1 cellular context compared by ENCODE assay signal in the genomic region with DNA sequence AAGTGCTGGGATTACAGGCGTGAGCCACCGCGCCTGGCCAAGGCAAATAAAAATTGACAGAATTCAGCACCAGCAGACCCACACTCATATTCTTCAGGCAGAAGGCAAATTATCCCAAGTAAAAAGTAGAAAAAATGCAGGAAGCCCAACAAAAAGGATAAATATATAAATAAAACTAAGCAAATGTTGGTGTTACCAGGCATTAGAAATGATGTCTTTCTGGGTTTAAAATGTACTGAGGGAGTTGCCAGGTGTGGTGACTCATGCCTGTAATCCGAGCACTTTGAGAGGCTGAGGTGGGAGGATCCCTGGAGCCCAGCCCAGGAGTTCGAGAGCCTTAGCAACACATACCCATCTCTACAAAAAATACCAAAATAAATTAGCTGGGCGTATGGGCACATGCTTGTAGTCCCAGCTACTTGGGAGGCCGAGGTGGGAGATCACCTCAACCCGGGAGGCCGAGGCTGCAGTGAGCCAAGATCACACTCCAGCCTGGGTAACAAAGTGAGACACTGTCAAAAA.
TF ChIP-seq lines count a peak whose summit lies in the region.

No MANE protein-coding gene starts in this region.

TF ChIP-seq in HEK293, 187 proteins besides CTCF, POLR2A, EP300 and RAD21 (continued from another document and continues in another):
- TF ChIP-seq, protein P1, sequence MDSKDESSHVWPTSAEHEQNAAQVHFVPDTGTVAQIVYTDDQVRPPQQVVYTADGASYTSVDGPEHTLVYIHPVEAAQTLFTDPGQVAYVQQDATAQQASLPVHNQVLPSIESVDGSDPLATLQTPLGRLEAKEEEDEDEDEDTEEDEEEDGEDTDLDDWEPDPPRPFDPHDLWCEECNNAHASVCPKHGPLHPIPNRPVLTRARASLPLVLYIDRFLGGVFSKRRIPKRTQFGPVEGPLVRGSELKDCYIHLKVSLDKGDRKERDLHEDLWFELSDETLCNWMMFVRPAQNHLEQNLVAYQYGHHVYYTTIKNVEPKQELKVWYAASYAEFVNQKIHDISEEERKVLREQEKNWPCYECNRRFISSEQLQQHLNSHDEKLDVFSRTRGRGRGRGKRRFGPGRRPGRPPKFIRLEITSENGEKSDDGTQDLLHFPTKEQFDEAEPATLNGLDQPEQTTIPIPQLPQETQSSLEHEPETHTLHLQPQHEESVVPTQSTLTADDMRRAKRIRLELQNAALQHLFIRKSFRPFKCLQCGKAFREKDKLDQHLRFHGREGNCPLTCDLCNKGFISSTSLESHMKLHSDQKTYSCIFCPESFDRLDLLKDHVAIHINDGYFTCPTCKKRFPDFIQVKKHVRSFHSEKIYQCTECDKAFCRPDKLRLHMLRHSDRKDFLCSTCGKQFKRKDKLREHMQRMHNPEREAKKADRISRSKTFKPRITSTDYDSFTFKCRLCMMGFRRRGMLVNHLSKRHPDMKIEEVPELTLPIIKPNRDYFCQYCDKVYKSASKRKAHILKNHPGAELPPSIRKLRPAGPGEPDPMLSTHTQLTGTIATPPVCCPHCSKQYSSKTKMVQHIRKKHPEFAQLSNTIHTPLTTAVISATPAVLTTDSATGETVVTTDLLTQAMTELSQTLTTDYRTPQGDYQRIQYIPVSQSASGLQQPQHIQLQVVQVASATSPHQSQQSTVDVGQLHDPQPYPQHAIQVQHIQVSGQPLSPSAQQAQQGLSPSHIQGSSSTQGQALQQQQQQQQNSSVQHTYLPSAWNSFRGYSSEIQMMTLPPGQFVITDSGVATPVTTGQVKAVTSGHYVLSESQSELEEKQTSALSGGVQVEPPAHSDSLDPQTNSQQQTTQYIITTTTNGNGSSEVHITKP (tag by site-specific recombination; IDR thresholded peaks at IDR 0.05) = peak; percentile 47; the same call in 1 of the 2 replicates
- TF ChIP-seq ZNF184 (tag by site-specific recombination; IDR thresholded peaks at IDR 0.05) = peak; percentile 65
- TF ChIP-seq KLF9 (tag by site-specific recombination; IDR thresholded peaks at IDR 0.05; ENCODE audit: low read depth) = peak; percentile 67
- TF ChIP-seq, protein P2, sequence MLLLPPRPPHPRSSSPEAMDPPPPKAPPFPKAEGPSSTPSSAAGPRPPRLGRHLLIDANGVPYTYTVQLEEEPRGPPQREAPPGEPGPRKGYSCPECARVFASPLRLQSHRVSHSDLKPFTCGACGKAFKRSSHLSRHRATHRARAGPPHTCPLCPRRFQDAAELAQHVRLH (tag by site-specific recombination; IDR thresholded peaks at IDR 0.05) = peak; percentile 40; the same call in 1 of the 2 replicates
- peak; percentile 64 for TF ChIP-seq ZBTB17 (tag by site-specific recombination; IDR thresholded peaks at IDR 0.05)
- TF ChIP-seq, protein P3, sequence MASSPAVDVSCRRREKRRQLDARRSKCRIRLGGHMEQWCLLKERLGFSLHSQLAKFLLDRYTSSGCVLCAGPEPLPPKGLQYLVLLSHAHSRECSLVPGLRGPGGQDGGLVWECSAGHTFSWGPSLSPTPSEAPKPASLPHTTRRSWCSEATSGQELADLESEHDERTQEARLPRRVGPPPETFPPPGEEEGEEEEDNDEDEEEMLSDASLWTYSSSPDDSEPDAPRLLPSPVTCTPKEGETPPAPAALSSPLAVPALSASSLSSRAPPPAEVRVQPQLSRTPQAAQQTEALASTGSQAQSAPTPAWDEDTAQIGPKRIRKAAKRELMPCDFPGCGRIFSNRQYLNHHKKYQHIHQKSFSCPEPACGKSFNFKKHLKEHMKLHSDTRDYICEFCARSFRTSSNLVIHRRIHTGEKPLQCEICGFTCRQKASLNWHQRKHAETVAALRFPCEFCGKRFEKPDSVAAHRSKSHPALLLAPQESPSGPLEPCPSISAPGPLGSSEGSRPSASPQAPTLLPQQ (tag by site-specific recombination; IDR thresholded peaks at IDR 0.05) = 0 out of 2 replicates have a peak, but pooled peaks have one; percentile 33
- TF ChIP-seq, protein P4, sequence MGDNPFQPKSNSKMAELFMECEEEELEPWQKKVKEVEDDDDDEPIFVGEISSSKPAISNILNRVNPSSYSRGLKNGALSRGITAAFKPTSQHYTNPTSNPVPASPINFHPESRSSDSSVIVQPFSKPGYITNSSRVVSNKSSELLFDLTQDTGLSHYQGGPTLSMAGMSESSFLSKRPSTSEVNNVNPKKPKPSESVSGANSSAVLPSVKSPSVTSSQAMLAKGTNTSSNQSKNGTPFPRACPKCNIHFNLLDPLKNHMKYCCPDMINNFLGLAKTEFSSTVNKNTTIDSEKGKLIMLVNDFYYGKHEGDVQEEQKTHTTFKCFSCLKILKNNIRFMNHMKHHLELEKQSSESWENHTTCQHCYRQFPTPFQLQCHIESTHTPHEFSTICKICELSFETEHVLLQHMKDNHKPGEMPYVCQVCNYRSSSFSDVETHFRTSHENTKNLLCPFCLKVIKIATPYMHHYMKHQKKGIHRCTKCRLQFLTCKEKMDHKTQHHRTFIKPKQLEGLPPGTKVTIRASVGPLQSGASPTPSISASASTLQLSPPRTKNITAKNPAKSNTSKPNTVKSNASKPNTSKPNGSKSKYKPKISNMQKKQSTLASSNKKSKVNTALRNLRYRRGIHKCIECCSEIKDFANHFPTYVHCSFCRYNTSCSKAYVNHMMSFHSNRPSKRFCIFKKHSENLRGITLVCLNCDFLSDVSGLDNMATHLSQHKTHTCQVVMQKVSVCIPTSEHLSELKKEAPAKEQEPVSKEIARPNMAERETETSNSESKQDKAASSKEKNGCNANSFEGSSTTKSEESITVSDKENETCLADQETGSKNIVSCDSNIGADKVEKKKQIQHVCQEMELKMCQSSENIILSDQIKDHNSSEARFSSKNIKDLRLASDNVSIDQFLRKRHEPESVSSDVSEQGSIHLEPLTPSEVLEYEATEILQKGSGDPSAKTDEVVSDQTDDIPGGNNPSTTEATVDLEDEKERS (tag by site-specific recombination; IDR thresholded peaks at IDR 0.05) = peak; percentile 13; the same call in 1 of the 2 replicates
- TF ChIP-seq ZXDB (tag by site-specific recombination; IDR thresholded peaks at IDR 0.05) = peak; percentile 38; the same call in 1 of the 2 replicates
- peak; percentile 73 for TF ChIP-seq ZNF366 (tag by site-specific recombination; conservative IDR thresholded peaks at IDR 0.05)
- no peak for TF ChIP-seq HOXC10 (CRISPR knock-in tag; IDR thresholded peaks at IDR 0.05)
- peak; percentile 52; the same call in 1 of the 2 replicates for TF ChIP-seq ZNF664 (tag by site-specific recombination; IDR thresholded peaks at IDR 0.05)
- TF ChIP-seq, protein P5, sequence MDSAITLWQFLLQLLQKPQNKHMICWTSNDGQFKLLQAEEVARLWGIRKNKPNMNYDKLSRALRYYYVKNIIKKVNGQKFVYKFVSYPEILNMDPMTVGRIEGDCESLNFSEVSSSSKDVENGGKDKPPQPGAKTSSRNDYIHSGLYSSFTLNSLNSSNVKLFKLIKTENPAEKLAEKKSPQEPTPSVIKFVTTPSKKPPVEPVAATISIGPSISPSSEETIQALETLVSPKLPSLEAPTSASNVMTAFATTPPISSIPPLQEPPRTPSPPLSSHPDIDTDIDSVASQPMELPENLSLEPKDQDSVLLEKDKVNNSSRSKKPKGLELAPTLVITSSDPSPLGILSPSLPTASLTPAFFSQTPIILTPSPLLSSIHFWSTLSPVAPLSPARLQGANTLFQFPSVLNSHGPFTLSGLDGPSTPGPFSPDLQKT (IDR thresholded peaks at IDR 0.05; ENCODE audit: borderline replicate concordance, low read depth, low read length) = no peak
- TF ChIP-seq KLF7 (tag by site-specific recombination; IDR thresholded peaks at IDR 0.05; ENCODE audit: borderline replicate concordance) = peak; percentile 35; the same call in 1 of the 2 replicates
- TF ChIP-seq ZNF600 (tag by site-specific recombination; IDR thresholded peaks at IDR 0.05) = no peak
- TF ChIP-seq, protein P6, sequence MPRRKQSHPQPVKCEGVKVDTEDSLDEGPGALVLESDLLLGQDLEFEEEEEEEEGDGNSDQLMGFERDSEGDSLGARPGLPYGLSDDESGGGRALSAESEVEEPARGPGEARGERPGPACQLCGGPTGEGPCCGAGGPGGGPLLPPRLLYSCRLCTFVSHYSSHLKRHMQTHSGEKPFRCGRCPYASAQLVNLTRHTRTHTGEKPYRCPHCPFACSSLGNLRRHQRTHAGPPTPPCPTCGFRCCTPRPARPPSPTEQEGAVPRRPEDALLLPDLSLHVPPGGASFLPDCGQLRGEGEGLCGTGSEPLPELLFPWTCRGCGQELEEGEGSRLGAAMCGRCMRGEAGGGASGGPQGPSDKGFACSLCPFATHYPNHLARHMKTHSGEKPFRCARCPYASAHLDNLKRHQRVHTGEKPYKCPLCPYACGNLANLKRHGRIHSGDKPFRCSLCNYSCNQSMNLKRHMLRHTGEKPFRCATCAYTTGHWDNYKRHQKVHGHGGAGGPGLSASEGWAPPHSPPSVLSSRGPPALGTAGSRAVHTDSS (tag by site-specific recombination; IDR thresholded peaks at IDR 0.05) = no peak
- TF ChIP-seq ZNF510 (tag by site-specific recombination; IDR thresholded peaks at IDR 0.05; ENCODE audit: insufficient replicate concordance) = no peak
- TF ChIP-seq GLIS1 (tag by site-specific recombination; IDR thresholded peaks at IDR 0.05) = peak; percentile 99
- peak; percentile 96 for TF ChIP-seq WT1 (tag by site-specific recombination; IDR thresholded peaks at IDR 0.05)
- TF ChIP-seq SALL2 (tag by site-specific recombination; IDR thresholded peaks at IDR 0.05; ENCODE audit: borderline replicate concordance) = no peak
- peak; percentile 67 for TF ChIP-seq ZFHX2 (tag by site-specific recombination; conservative IDR thresholded peaks at IDR 0.05)
- TF ChIP-seq ZEB2 (tag by site-specific recombination; IDR thresholded peaks at IDR 0.05) = peak; percentile 96
- TF ChIP-seq, protein P7, sequence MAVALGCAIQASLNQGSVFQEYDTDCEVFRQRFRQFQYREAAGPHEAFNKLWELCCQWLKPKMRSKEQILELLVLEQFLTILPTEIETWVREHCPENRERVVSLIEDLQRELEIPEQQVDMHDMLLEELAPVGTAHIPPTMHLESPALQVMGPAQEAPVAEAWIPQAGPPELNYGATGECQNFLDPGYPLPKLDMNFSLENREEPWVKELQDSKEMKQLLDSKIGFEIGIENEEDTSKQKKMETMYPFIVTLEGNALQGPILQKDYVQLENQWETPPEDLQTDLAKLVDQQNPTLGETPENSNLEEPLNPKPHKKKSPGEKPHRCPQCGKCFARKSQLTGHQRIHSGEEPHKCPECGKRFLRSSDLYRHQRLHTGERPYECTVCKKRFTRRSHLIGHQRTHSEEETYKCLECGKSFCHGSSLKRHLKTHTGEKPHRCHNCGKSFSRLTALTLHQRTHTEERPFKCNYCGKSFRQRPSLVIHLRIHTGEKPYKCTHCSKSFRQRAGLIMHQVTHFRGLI (tag by site-specific recombination; IDR thresholded peaks at IDR 0.05) = peak; percentile 67; the same call in 1 of the 2 replicates
- TF ChIP-seq KLF16 (tag by site-specific recombination; IDR thresholded peaks at IDR 0.05) = peak; percentile 56; the same call in 1 of the 2 replicates
- no peak for TF ChIP-seq ZNF747 (tag by site-specific recombination; IDR thresholded peaks at IDR 0.05)
- TF ChIP-seq, protein P8, sequence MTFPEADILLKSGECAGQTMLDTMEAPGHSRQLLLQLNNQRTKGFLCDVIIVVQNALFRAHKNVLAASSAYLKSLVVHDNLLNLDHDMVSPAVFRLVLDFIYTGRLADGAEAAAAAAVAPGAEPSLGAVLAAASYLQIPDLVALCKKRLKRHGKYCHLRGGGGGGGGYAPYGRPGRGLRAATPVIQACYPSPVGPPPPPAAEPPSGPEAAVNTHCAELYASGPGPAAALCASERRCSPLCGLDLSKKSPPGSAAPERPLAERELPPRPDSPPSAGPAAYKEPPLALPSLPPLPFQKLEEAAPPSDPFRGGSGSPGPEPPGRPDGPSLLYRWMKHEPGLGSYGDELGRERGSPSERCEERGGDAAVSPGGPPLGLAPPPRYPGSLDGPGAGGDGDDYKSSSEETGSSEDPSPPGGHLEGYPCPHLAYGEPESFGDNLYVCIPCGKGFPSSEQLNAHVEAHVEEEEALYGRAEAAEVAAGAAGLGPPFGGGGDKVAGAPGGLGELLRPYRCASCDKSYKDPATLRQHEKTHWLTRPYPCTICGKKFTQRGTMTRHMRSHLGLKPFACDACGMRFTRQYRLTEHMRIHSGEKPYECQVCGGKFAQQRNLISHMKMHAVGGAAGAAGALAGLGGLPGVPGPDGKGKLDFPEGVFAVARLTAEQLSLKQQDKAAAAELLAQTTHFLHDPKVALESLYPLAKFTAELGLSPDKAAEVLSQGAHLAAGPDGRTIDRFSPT (tag by site-specific recombination; IDR thresholded peaks at IDR 0.05) = peak; percentile 86
- no peak for TF ChIP-seq YY1 (tag by site-specific recombination; IDR thresholded peaks at IDR 0.05)
- TF ChIP-seq ZNF324 (tag by site-specific recombination; IDR thresholded peaks at IDR 0.05) = peak; percentile 45; the same call in 1 of the 2 replicates
- TF ChIP-seq ZSCAN16 (tag by site-specific recombination; IDR thresholded peaks at IDR 0.05) = peak; percentile 98
- TF ChIP-seq ZNF416 (tag by site-specific recombination; IDR thresholded peaks at IDR 0.05) = no peak
- TF ChIP-seq KLF1 (tag by site-specific recombination; IDR thresholded peaks at IDR 0.05) = peak; percentile 86
- TF ChIP-seq, protein P9, sequence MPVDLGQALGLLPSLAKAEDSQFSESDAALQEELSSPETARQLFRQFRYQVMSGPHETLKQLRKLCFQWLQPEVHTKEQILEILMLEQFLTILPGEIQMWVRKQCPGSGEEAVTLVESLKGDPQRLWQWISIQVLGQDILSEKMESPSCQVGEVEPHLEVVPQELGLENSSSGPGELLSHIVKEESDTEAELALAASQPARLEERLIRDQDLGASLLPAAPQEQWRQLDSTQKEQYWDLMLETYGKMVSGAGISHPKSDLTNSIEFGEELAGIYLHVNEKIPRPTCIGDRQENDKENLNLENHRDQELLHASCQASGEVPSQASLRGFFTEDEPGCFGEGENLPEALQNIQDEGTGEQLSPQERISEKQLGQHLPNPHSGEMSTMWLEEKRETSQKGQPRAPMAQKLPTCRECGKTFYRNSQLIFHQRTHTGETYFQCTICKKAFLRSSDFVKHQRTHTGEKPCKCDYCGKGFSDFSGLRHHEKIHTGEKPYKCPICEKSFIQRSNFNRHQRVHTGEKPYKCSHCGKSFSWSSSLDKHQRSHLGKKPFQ (tag by site-specific recombination; IDR thresholded peaks at IDR 0.05) = peak; percentile 68
- TF ChIP-seq, protein P10, sequence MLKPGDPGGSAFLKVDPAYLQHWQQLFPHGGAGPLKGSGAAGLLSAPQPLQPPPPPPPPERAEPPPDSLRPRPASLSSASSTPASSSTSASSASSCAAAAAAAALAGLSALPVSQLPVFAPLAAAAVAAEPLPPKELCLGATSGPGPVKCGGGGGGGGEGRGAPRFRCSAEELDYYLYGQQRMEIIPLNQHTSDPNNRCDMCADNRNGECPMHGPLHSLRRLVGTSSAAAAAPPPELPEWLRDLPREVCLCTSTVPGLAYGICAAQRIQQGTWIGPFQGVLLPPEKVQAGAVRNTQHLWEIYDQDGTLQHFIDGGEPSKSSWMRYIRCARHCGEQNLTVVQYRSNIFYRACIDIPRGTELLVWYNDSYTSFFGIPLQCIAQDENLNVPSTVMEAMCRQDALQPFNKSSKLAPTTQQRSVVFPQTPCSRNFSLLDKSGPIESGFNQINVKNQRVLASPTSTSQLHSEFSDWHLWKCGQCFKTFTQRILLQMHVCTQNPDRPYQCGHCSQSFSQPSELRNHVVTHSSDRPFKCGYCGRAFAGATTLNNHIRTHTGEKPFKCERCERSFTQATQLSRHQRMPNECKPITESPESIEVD (tag by site-specific recombination; IDR thresholded peaks at IDR 0.05) = peak; percentile 97
- no peak for TF ChIP-seq ZFP69B (tag by site-specific recombination; IDR thresholded peaks at IDR 0.05)
- peak; percentile 87 for TF ChIP-seq SP7 (tag by site-specific recombination; IDR thresholded peaks at IDR 0.05)
- no peak for TF ChIP-seq ZNF266 (tag by site-specific recombination; IDR thresholded peaks at IDR 0.05; ENCODE audit: low read depth)
- peak; percentile 67 for TF ChIP-seq ZNF629 (tag by site-specific recombination; IDR thresholded peaks at IDR 0.05)
- 0 out of 2 replicates have a peak, but pooled peaks have one; percentile 12 for TF ChIP-seq ZNF610 (tag by site-specific recombination; IDR thresholded peaks at IDR 0.05; ENCODE audit: borderline replicate concordance)
- TF ChIP-seq ZNF223 (tag by site-specific recombination; IDR thresholded peaks at IDR 0.05) = no peak
